In the genomic region with DNA sequence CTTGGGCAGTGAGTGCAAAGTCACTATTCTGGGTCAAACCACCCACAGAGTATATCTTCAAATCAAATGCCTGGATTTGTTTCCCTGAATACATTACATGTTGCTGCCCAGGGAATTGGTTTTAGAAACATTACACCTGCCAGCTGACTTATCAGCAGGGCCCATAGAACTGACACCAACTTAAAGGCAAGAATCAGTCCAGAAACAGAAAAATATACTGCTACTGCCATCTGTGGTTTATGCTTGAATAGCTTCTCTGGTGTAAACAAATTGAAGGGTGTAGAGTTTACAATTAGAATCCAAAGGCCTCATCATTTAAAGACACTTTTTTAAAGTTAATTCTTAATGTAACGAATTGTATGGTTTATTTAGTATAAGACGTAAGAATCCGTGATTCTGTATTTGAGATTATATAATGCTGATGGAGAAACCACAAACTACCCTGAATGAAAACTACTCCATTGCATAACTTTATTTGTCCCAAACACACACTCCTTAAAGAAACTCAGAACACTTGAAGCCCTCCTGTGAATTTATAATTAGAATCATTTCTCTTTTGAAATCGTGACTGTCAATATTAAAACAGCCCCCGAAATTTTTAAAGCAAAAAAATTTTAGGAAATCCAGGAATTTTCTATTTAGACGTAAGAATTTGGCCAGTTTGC, we compare ENCODE assay signal across 1 cellular context.
TF ChIP-seq lines count a peak whose summit lies in the region.

No MANE protein-coding gene starts in this region.

TF ChIP-seq in GM12878, 131 proteins besides CTCF, POLR2A, EP300 and RAD21 (continued from another document):
- TF ChIP-seq, protein P1, sequence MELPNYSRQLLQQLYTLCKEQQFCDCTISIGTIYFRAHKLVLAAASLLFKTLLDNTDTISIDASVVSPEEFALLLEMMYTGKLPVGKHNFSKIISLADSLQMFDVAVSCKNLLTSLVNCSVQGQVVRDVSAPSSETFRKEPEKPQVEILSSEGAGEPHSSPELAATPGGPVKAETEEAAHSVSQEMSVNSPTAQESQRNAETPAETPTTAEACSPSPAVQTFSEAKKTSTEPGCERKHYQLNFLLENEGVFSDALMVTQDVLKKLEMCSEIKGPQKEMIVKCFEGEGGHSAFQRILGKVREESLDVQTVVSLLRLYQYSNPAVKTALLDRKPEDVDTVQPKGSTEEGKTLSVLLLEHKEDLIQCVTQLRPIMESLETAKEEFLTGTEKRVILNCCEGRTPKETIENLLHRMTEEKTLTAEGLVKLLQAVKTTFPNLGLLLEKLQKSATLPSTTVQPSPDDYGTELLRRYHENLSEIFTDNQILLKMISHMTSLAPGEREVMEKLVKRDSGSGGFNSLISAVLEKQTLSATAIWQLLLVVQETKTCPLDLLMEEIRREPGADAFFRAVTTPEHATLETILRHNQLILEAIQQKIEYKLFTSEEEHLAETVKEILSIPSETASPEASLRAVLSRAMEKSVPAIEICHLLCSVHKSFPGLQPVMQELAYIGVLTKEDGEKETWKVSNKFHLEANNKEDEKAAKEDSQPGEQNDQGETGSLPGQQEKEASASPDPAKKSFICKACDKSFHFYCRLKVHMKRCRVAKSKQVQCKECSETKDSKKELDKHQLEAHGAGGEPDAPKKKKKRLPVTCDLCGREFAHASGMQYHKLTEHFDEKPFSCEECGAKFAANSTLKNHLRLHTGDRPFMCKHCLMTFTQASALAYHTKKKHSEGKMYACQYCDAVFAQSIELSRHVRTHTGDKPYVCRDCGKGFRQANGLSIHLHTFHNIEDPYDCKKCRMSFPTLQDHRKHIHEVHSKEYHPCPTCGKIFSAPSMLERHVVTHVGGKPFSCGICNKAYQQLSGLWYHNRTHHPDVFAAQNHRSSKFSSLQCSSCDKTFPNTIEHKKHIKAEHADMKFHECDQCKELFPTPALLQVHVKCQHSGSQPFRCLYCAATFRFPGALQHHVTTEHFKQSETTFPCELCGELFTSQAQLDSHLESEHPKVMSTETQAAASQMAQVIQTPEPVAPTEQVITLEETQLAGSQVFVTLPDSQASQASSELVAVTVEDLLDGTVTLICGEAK (IDR thresholded peaks at IDR 0.05; ENCODE audit: borderline replicate concordance) = peak; percentile 82
- peak; percentile 17; the same call in 1 of the 2 replicates for TF ChIP-seq SMC3 (IDR thresholded peaks at IDR 0.05; ENCODE audit: borderline replicate concordance, low read length)
- no peak for TF ChIP-seq CEBPB (IDR thresholded peaks at IDR 0.05; ENCODE audit: borderline replicate concordance in 1 of 2, low read depth in 2 of 2, low read length in 2 of 2)
- TF ChIP-seq SREBF1 (IDR thresholded peaks at IDR 0.05; ENCODE audit: low read length) = no peak
- no peak for TF ChIP-seq FOXK2 (IDR thresholded peaks at IDR 0.05)
- no peak for TF ChIP-seq STAT3 (IDR thresholded peaks at IDR 0.05; ENCODE audit: low read depth, low read length)
- no peak for TF ChIP-seq RBBP5 (conservative IDR thresholded peaks at IDR 0.05)
- TF ChIP-seq ZNF24 (IDR thresholded peaks at IDR 0.05) = no peak
- TF ChIP-seq, protein P2, sequence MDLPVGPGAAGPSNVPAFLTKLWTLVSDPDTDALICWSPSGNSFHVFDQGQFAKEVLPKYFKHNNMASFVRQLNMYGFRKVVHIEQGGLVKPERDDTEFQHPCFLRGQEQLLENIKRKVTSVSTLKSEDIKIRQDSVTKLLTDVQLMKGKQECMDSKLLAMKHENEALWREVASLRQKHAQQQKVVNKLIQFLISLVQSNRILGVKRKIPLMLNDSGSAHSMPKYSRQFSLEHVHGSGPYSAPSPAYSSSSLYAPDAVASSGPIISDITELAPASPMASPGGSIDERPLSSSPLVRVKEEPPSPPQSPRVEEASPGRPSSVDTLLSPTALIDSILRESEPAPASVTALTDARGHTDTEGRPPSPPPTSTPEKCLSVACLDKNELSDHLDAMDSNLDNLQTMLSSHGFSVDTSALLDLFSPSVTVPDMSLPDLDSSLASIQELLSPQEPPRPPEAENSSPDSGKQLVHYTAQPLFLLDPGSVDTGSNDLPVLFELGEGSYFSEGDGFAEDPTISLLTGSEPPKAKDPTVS (IDR thresholded peaks at IDR 0.05; ENCODE audit: low read depth, low read length) = no peak
- 0 out of 2 replicates have a peak, but pooled peaks have one; percentile 32 for TF ChIP-seq CBFB (IDR thresholded peaks at IDR 0.05; ENCODE audit: low read depth)
- TF ChIP-seq PAX5 (IDR thresholded peaks at IDR 0.05; ENCODE audit: borderline replicate concordance, low read depth, low read length) = 0 out of 2 replicates have a peak, but pooled peaks have one; percentile 21
- peak; percentile 81 for TF ChIP-seq RUNX3 (IDR thresholded peaks at IDR 0.05; ENCODE audit: low read length)
- TF ChIP-seq CHD1 (IDR thresholded peaks at IDR 0.05; ENCODE audit: low read depth, low read length) = no peak
- TF ChIP-seq ATF7 (IDR thresholded peaks at IDR 0.05; ENCODE audit: low read depth) = no peak
- TF ChIP-seq SIX5 (IDR thresholded peaks at IDR 0.05; ENCODE audit: low read depth, low read length, severe bottlenecking) = no peak
- TF ChIP-seq, protein P3, sequence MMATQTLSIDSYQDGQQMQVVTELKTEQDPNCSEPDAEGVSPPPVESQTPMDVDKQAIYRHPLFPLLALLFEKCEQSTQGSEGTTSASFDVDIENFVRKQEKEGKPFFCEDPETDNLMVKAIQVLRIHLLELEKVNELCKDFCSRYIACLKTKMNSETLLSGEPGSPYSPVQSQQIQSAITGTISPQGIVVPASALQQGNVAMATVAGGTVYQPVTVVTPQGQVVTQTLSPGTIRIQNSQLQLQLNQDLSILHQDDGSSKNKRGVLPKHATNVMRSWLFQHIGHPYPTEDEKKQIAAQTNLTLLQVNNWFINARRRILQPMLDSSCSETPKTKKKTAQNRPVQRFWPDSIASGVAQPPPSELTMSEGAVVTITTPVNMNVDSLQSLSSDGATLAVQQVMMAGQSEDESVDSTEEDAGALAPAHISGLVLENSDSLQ (IDR thresholded peaks at IDR 0.05) = peak; percentile 67; the same call in 1 of the 2 replicates
- TF ChIP-seq HDAC6 (IDR thresholded peaks at IDR 0.05; ENCODE audit: unreplicated experiment) = no peak
- TF ChIP-seq EZH2 (IDR thresholded peaks at IDR 0.05; ENCODE audit: borderline replicate concordance, control insufficient read depth, low read depth, low read length) = no peak
- no peak for TF ChIP-seq NFIC (IDR thresholded peaks at IDR 0.05; ENCODE audit: low read depth, low read length)
- TF ChIP-seq POU2F2 (IDR thresholded peaks at IDR 0.05; ENCODE audit: borderline replicate concordance, low read depth, low read length) = no peak
- TF ChIP-seq HCFC1 (IDR thresholded peaks at IDR 0.05; ENCODE audit: low read length) = no peak
